Comparison of ENCODE assay signal across 1 cellular context in genomic region chr14:75539562-75540478, GRCh38.
A peak's percentile ranks its signal among the peaks of the same experiment; 100 is the strongest.
TF ChIP-seq lines count a peak whose summit lies in the region.

No MANE protein-coding gene starts in this region.

TF ChIP-seq in K562, 482 proteins besides CTCF, POLR2A, EP300 and RAD21 (continued from another document):
- TF ChIP-seq ZNF639 (CRISPR knock-in tag; conservative IDR thresholded peaks at IDR 0.05 in 1 of 2, IDR thresholded peaks at IDR 0.05 in 1 of 2) (0 out of 4 replicates have a peak, but pooled peaks of 1 of the 2 experiments have one; percentile 48), ZNF175 (CRISPR knock-in tag; IDR thresholded peaks at IDR 0.05; ENCODE audit: low read depth) (no peak; the same call in 1 of the 2 replicates), NFE2L1 (tag; IDR thresholded peaks at IDR 0.05; ENCODE audit: borderline replicate concordance, low read depth) (no peak), SMARCA4 (IDR thresholded peaks at IDR 0.05) (peak; percentile 71), SOX6 (IDR thresholded peaks at IDR 0.05) (peak; percentile 62), MEIS2 (IDR thresholded peaks at IDR 0.05; ENCODE audit: partially characterized antibody) (peak; percentile 18), HDAC3 (IDR thresholded peaks at IDR 0.05; ENCODE audit: borderline replicate concordance, partially characterized antibody) (peak; percentile 28), MTA2 (IDR thresholded peaks at IDR 0.05; ENCODE audit: low read depth) (peak; percentile 89), STAG1 (CRISPR knock-in tag; IDR thresholded peaks at IDR 0.05; ENCODE audit: borderline replicate concordance) (no peak), CCNT2 (IDR thresholded peaks at IDR 0.05; ENCODE audit: borderline replicate concordance, extremely low read depth, insufficient read length, low read depth, low read length) (peak; percentile 34), ARID1B (IDR thresholded peaks at IDR 0.05) (peak; percentile 93), RBM17 (IDR thresholded peaks at IDR 0.05; ENCODE audit: borderline replicate concordance, low read depth, low read length) (no peak), L3MBTL2 (IDR thresholded peaks at IDR 0.05) (peak; percentile 59), ID3 (CRISPR knock-in tag; IDR thresholded peaks at IDR 0.05) (no peak), ID3 (tag; IDR thresholded peaks at IDR 0.05) (0 out of 2 replicates have a peak, but pooled peaks have one; percentile 67), SMAD4 (CRISPR knock-in tag; conservative IDR thresholded peaks at IDR 0.05) (peak; percentile 32; the same call in 1 of the 2 replicates), DACH1 (IDR thresholded peaks at IDR 0.05; ENCODE audit: partially characterized antibody) (no peak), ZNF436 (CRISPR knock-in tag; IDR thresholded peaks at IDR 0.05) (no peak), ZMIZ1 (IDR thresholded peaks at IDR 0.05; ENCODE audit: low read depth in 2 of 2, low read length in 2 of 2) (peak in 1 of 2 experiments; percentile 88; a peak in 2 of 4 replicates), TBL1XR1 (IDR thresholded peaks at IDR 0.05; ENCODE audit: low read length in 2 of 2) (peak in 1 of 2 experiments; percentile 55; a peak in 1 of 4 replicates), GTF3C2 (IDR thresholded peaks at IDR 0.05; ENCODE audit: borderline replicate concordance, extremely low read depth, insufficient read length) (no peak), TAL1 (IDR thresholded peaks at IDR 0.05) (peak; percentile 94), ZNF133 (CRISPR knock-in tag; IDR thresholded peaks at IDR 0.05) (no peak), ZNF584 (CRISPR knock-in tag; IDR thresholded peaks at IDR 0.05; ENCODE audit: low read depth) (peak; percentile 60; the same call in 1 of the 2 replicates), CBX2 (IDR thresholded peaks at IDR 0.05; ENCODE audit: insufficient read depth, low read length, poor library complexity, severe bottlenecking) (no peak), TCF3 (CRISPR knock-in tag; IDR thresholded peaks at IDR 0.05) (peak; percentile 95), BHLHE40 (IDR thresholded peaks at IDR 0.05; ENCODE audit: low read length) (peak; percentile 61; the same call in 1 of the 2 replicates), CC2D1A (IDR thresholded peaks at IDR 0.05) (peak; percentile 70; the same call in 1 of the 2 replicates), CREM (IDR thresholded peaks at IDR 0.05; ENCODE audit: low read depth) (peak; percentile 62; the same call in 1 of the 2 replicates), ZFX (CRISPR knock-in tag; IDR thresholded peaks at IDR 0.05) (peak; percentile 64), GATA2 (CRISPR knock-in tag; IDR thresholded peaks at IDR 0.05) (peak; percentile 49; the same call in 1 of the 2 replicates), CBFA2T2 (conservative IDR thresholded peaks at IDR 0.05) (peak; percentile 95), NFYB (IDR thresholded peaks at IDR 0.05; ENCODE audit: extremely low read depth, insufficient read length) (no peak), ESRRA (IDR thresholded peaks at IDR 0.05; ENCODE audit: borderline replicate concordance, low read depth) (peak; percentile 23; the same call in 1 of the 2 replicates), RCOR1 (IDR thresholded peaks at IDR 0.05; ENCODE audit: borderline replicate concordance in 1 of 2, low read depth in 2 of 2, low read length in 2 of 2) (peak in 1 of 2 experiments; percentile 21; a peak in 2 of 4 replicates), EGR1 (conservative IDR thresholded peaks at IDR 0.05) (peak; percentile 88), CREB1 (IDR thresholded peaks at IDR 0.05) (peak; percentile 40; the same call in 1 of the 2 replicates), CREB1 (CRISPR knock-in tag; IDR thresholded peaks at IDR 0.05) (no peak), FOXM1 (IDR thresholded peaks at IDR 0.05; ENCODE audit: low read depth) (peak; percentile 44; the same call in 1 of the 2 replicates), FOXM1 (CRISPR knock-in tag; IDR thresholded peaks at IDR 0.05; ENCODE audit: low read depth) (no peak), PHB2 (IDR thresholded peaks at IDR 0.05; ENCODE audit: low read depth) (peak; percentile 73; the same call in 1 of the 2 replicates), TEAD4 (IDR thresholded peaks at IDR 0.05; ENCODE audit: low read length) (peak; percentile 95), TEAD4 (CRISPR knock-in tag; IDR thresholded peaks at IDR 0.05; ENCODE audit: borderline replicate concordance) (no peak), NCOA1 (IDR thresholded peaks at IDR 0.05; ENCODE audit: low read depth) (peak; percentile 53; the same call in 1 of the 2 replicates), TAF1 (IDR thresholded peaks at IDR 0.05; ENCODE audit: control insufficient read depth, extremely low read depth, insufficient read depth, low read length, severe bottlenecking) (no peak), FOSL1 (tag; conservative IDR thresholded peaks at IDR 0.05) (0 out of 2 replicates have a peak, but pooled peaks have one; percentile 36), PURB (CRISPR knock-in tag; IDR thresholded peaks at IDR 0.05; ENCODE audit: low read depth) (no peak), SMARCC2 (IDR thresholded peaks at IDR 0.05; ENCODE audit: low read depth) (no peak), CXXC5 (CRISPR knock-in tag; IDR thresholded peaks at IDR 0.05) (peak; percentile 79), TRIM24 (IDR thresholded peaks at IDR 0.05) (peak; percentile 66 to 68; a peak in 2 of 4 replicates), NCOR1 (IDR thresholded peaks at IDR 0.05) (peak; percentile 91), SRSF7 (optimal IDR thresholded peaks at IDR 0.05; ENCODE audit: low read depth, low read length) (no peak), DPF2 (IDR thresholded peaks at IDR 0.05) (peak; percentile 85), KDM1A (IDR thresholded peaks at IDR 0.05) (peak; percentile 66 to 71; a peak in 3 of 4 replicates), SP1 (CRISPR knock-in tag; IDR thresholded peaks at IDR 0.05) (no peak), ATF1 (CRISPR knock-in tag; IDR thresholded peaks at IDR 0.05) (no peak), ATF1 (tag; IDR thresholded peaks at IDR 0.05) (peak; percentile 42; the same call in 1 of the 2 replicates), ZBTB26 (CRISPR knock-in tag; IDR thresholded peaks at IDR 0.05) (no peak), CBFA2T3 (IDR thresholded peaks at IDR 0.05) (peak; percentile 97), SREBF1 (IDR thresholded peaks at IDR 0.05; ENCODE audit: borderline replicate concordance, low read depth, low read length) (no peak), ARNT (IDR thresholded peaks at IDR 0.05) (no peak), SMARCE1 (IDR thresholded peaks at IDR 0.05) (peak; percentile 36; the same call in 1 of the 2 replicates), STAT5A (IDR thresholded peaks at IDR 0.05; ENCODE audit: borderline replicate concordance, low read length) (peak; percentile 84), PML (IDR thresholded peaks at IDR 0.05; ENCODE audit: low read length) (peak; percentile 91), POLR2AphosphoS5 (IDR thresholded peaks at IDR 0.05; ENCODE audit: control insufficient read depth, insufficient read depth, low read depth, low read length) (peak; percentile 89)
TF ChIP-seq in K562: peak in this region for 45.
